Comparison of ENCODE assay signal across 23 cellular contexts in the genomic region with DNA sequence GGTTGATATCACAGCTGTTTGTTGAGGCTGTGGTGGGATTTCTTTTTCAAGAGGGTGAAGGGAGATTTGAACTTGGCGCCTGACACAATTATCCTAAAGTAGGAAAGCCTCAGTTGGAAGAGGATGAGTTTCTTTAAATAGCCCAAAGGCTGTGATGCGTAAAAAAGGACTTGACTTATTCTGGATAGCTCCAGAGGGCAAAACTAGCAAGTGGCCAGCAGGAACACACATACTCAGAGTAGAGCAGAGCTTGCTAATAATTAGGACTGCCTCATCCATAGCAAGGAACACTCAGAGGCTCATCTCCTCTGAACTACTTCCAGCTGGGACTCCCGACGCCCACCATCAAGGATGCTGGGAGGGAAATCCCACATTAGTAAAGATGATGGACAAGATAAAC.
DNase-seq lines count a peak whose midpoint lies in the region; ATAC-seq, FAIRE-seq and TF ChIP-seq lines count a peak whose summit lies in the region.
"Had no signal": no experiment of that assay in that cellular context is flagged by ENCODE, and none has a peak within 500 bp of the region (broad histone marks: within the 10 kb centered on the region; RNA-seq: fewer than 3 reads in every experiment).

No MANE protein-coding gene starts in this region.

- H2BK12ac ChIP-seq in mesenchymal stem cell (ENCODE audit: low read length in 2 of 2) = no peak overlapping the region

- no peaks in the 10 kb centered on the region for H3K36me3 Mint-ChIP-seq in MCF 10A (ENCODE audit: insufficient read depth, unreplicated experiment)
- H3K36me3 Mint-ChIP-seq in type B pancreatic cell = peaks cover 8% of the 10 kb centered on the region
- H3K36me3 Mint-ChIP-seq in glutamatergic neuron (ENCODE audit: unreplicated experiment) = peaks cover 3% of the 10 kb centered on the region
- H3K36me3 Mint-ChIP-seq in activated CD8-positive, alpha-beta T cell treated with anti-CD3 and anti-CD28 coated beads, Interleukin-2, amount 10 ng/mL, durations not matched to agents 7 days and 5 days (ENCODE audit: low read depth) = peaks cover 3% of the 10 kb centered on the region
- H3K36me3 Mint-ChIP-seq: activated naive CD4-positive, alpha-beta T cell treated with anti-CD3 and anti-CD28 coated beads, Interleukin-2, amount 50 U/mL, for 72 hours; naive thymus-derived CD8-positive, alpha-beta T cell had no signal

- no peak overlapping the region for H2AFZ ChIP-seq in mesenchymal stem cell (ENCODE audit: low read depth, low read length)

- no peak overlapping the region for H4K8ac ChIP-seq in mesenchymal stem cell (ENCODE audit: low read length)

- no peaks in the 10 kb centered on the region for H3K9me3 ChIP-seq in breast epithelium
- H3K9me3 ChIP-seq in heart right ventricle = peaks cover 0 to 4% (median 0%) of the 10 kb centered on the region in 11 donors
- no peaks in the 10 kb centered on the region for H3K9me3 ChIP-seq in mesenchymal stem cell (ENCODE audit: control insufficient read depth, low read length)
- H3K9me3 ChIP-seq: ovary, sigmoid colon had no signal

- no TSS peak for BruUV-seq in MCF 10A (replicated peaks; lab: Mats Ljungman, UMichigan)

- no peak overlapping the region for H4K91ac ChIP-seq in mesenchymal stem cell (ENCODE audit: low read length)

- POLR2A ChIA-PET in MCF 10A (lab: Yijun Ruan, JAX) = interaction anchor here (0.7 kb wide), 1 partner anchor 1758 kb away, joined by 3 read pairs; no protein-coding TSS in a partner anchor
- POLR2A ChIA-PET in activated CD8-positive, alpha-beta T cell treated with anti-CD3 and anti-CD28 coated beads, Interleukin-2, amount 10 ng/mL, durations not matched to agents 7 days and 5 days (lab: Charles Lee) = no interaction called here

- DNase-seq in breast epithelium (ENCODE audit: low spot score in 2 of 2) (no peak), MCF 10A (ENCODE audit: unreplicated experiment) (no peak), heart right ventricle (no peak), mesenchymal stem cell (peak; percentile 37), type B pancreatic cell (ENCODE audit: extremely low spot score, unreplicated experiment) (no peak), glutamatergic neuron (no peak), RCC 7860 (ENCODE audit: low spot score) (no peak)
- DNase-seq in activated CD8-positive, alpha-beta T cell treated with anti-CD3 and anti-CD28 coated beads, Interleukin-2, amount 10 ng/mL, durations not matched to agents 7 days and 5 days = no peak
- DNase-seq: anterior cingulate cortex; central memory CD4-positive, alpha-beta T cell; COR-L47; MM.1S; naive thymus-derived CD8-positive, alpha-beta T cell; NCI-H1417 treated with DMSO at 0.1 percent for 48 hours; NCI-H446; OCI-M1; SHP77; sigmoid colon; stimulated activated CD4-positive, alpha-beta T cell treated with anti-CD3 and anti-CD28 coated beads, Interleukin-15, amount 100 ng/mL, for 24 hours; WERI-Rb-1 had no signal

- WGBS in heart right ventricle, 2 donors = 76 to 77% methylated on average over 4 of the region's 4 CpGs
- 93% methylated on average over 4 of the region's 4 CpGs for WGBS in mesenchymal stem cell

- no peak overlapping the region for H3K4me2 ChIP-seq in mesenchymal stem cell (ENCODE audit: low read length, poor library complexity, severe bottlenecking)

- H3K27ac Mint-ChIP-seq in MCF 10A (ENCODE audit: low read depth, unreplicated experiment) = no peak overlapping the region
- H3K27ac Mint-ChIP-seq in type B pancreatic cell = peak overlapping the region; percentile 6
- H3K27ac Mint-ChIP-seq in glutamatergic neuron (ENCODE audit: unreplicated experiment) = no peak overlapping the region
- H3K27ac Mint-ChIP-seq in activated CD8-positive, alpha-beta T cell treated with anti-CD3 and anti-CD28 coated beads, Interleukin-2, amount 10 ng/mL, durations not matched to agents 7 days and 5 days = no peak overlapping the region
- H3K27ac Mint-ChIP-seq: activated naive CD4-positive, alpha-beta T cell treated with anti-CD3 and anti-CD28 coated beads, Interleukin-2, amount 50 U/mL, for 72 hours; activated T-helper 1 cell treated with anti-CD3 and anti-CD28 coated beads, Interleukin-12 subunit alpha, Interleukin-12 subunit beta, Interleukin-2, Interleukin-4 antibody, amounts not matched to agents 30 ng/mL and 10 ng/mL and 1 ng/mL, durations not matched to agents 14 hours and 24 hours and 36 hours had no signal

- H3K36me3 ChIP-seq in breast epithelium (no peaks in the 10 kb centered on the region), heart right ventricle (no peaks in the 10 kb centered on the region), mesenchymal stem cell (ENCODE audit: control insufficient read depth in 1 of 2, insufficient read depth in 2 of 2, low read depth in 1 of 2, low read length in 2 of 2) (peaks cover 0 to 12% of the 10 kb centered on the region in 2 experiments)
- H3K36me3 ChIP-seq: ovary, sigmoid colon, WERI-Rb-1 had no signal

- peaks cover 17% of the 10 kb centered on the region for H3K79me1 ChIP-seq in mesenchymal stem cell (replicated peaks; ENCODE audit: low read length, poor library complexity, severe bottlenecking)

- no peak overlapping the region for H2BK15ac ChIP-seq in mesenchymal stem cell (ENCODE audit: low read depth, poor library complexity, severe bottlenecking)

- intact Hi-C loops in breast epithelium (cut with DNase I; ENCODE audit: low total_unique reads) = no loop called here
- intact Hi-C loops in MCF 10A (cut with micrococcal nuclease) = no loop called here
- intact Hi-C loops in heart right ventricle (cut with DNase I) = no loop called here

- TF ChIP-seq CTCF in breast epithelium (IDR thresholded peaks at IDR 0.05) = no peak
- TF ChIP-seq CTCF in MCF 10A (IDR thresholded peaks at IDR 0.05; ENCODE audit: unreplicated experiment) = no peak
- TF ChIP-seq CTCF in heart right ventricle (IDR thresholded peaks at IDR 0.05) = no peak
- TF ChIP-seq CTCF in type B pancreatic cell (conservative IDR thresholded peaks at IDR 0.05) = no peak
- no peak for TF ChIP-seq CTCF in glutamatergic neuron (IDR thresholded peaks at IDR 0.05; ENCODE audit: partially characterized antibody, unreplicated experiment)

- H2AK5ac ChIP-seq in mesenchymal stem cell (ENCODE audit: low read length, severe bottlenecking) = no peak overlapping the region

- CTCF ChIA-PET in MCF 10A (lab: Yijun Ruan, JAX) = interaction anchor here (0.6 to 1.3 kb wide), 2 partner anchors 10 to 400 kb away, joined by 3 to 4 read pairs; no protein-coding TSS in a partner anchor
- CTCF ChIA-PET in activated CD8-positive, alpha-beta T cell treated with anti-CD3 and anti-CD28 coated beads, Interleukin-2, amount 10 ng/mL, durations not matched to agents 7 days and 5 days (lab: Charles Lee) = no interaction called here

- no peak overlapping the region for H2BK120ac ChIP-seq in mesenchymal stem cell (ENCODE audit: low read depth, low read length)

- no peak overlapping the region for H3K14ac ChIP-seq in mesenchymal stem cell (ENCODE audit: low read length in 2 of 2)

- H3K4me3 ChIP-seq in breast epithelium = no peak overlapping the region
- H3K4me3 ChIP-seq in heart right ventricle = no peak overlapping the region
- H3K4me3 ChIP-seq in mesenchymal stem cell (ENCODE audit: insufficient read depth in 1 of 2, low read depth in 1 of 2, low read length in 2 of 2) = no peak overlapping the region
- H3K4me3 ChIP-seq: ovary, sigmoid colon had no signal

- FAIRE-seq in RCC 7860 (lab: Jason Lieb, UNC) = no peak

- H2BK5ac ChIP-seq in mesenchymal stem cell (ENCODE audit: low read depth, low read length, poor library complexity, severe bottlenecking) = no peak overlapping the region

- H3K4me1 ChIP-seq in breast epithelium (no peaks in the 10 kb centered on the region), heart right ventricle (peaks cover 0 to 55% (median 21%) of the 10 kb centered on the region in 9 donors), mesenchymal stem cell (ENCODE audit: control insufficient read depth, insufficient read depth, low read depth, low read length) (peaks cover 8% of the 10 kb centered on the region)
- H3K4me1 ChIP-seq: sigmoid colon had no signal

- peaks cover 5% of the 10 kb centered on the region for H3K9me3 Mint-ChIP-seq in MCF 10A (ENCODE audit: unreplicated experiment)
- H3K9me3 Mint-ChIP-seq in type B pancreatic cell = no peaks in the 10 kb centered on the region
- H3K9me3 Mint-ChIP-seq in glutamatergic neuron (ENCODE audit: unreplicated experiment) = peaks cover 2% of the 10 kb centered on the region
- no peaks in the 10 kb centered on the region for H3K9me3 Mint-ChIP-seq in activated CD8-positive, alpha-beta T cell treated with anti-CD3 and anti-CD28 coated beads, Interleukin-2, amount 10 ng/mL, durations not matched to agents 7 days and 5 days (ENCODE audit: insufficient read depth)

- no peak overlapping the region for H3K4ac ChIP-seq in mesenchymal stem cell (ENCODE audit: low read depth in 1 of 2, low read length in 2 of 2)

- peak in 5 of 8 donors; percentile 36 to 47 (median 39) for ATAC-seq in heart right ventricle
- ATAC-seq in activated CD8-positive, alpha-beta T cell treated with anti-CD3 and anti-CD28 coated beads, Interleukin-2, amount 10 ng/mL, durations not matched to agents 7 days and 5 days = no peak
- ATAC-seq: activated naive CD4-positive, alpha-beta T cell treated with anti-CD3 and anti-CD28 coated beads, Interleukin-2, amount 50 U/mL, for 72 hours; naive thymus-derived CD8-positive, alpha-beta T cell had no signal

- H3K9ac ChIP-seq in mesenchymal stem cell (ENCODE audit: low read length) = no peak overlapping the region

- peak overlapping the region; percentile 50 to 54 for H3K27ac ChIP-seq in breast epithelium
- peak overlapping the region in 1 of 10 donors; percentile 13 for H3K27ac ChIP-seq in heart right ventricle
- no peak overlapping the region for H3K27ac ChIP-seq in mesenchymal stem cell (ENCODE audit: low read length, poor library complexity, severe bottlenecking)
- H3K27ac ChIP-seq: sigmoid colon, WERI-Rb-1 had no signal

- H3K23ac ChIP-seq in mesenchymal stem cell (ENCODE audit: low read length in 2 of 2) = no peak overlapping the region

- no peak overlapping the region for H3K18ac ChIP-seq in mesenchymal stem cell (ENCODE audit: low read depth in 1 of 2, low read length in 2 of 2)

- TF ChIP-seq POLR2A in breast epithelium (IDR thresholded peaks at IDR 0.05) = no peak

- H3K27me3 ChIP-seq in breast epithelium = no peaks in the 10 kb centered on the region
- no peaks in the 10 kb centered on the region for H3K27me3 ChIP-seq in heart right ventricle
- peaks cover 0 to 16% of the 10 kb centered on the region in 2 experiments for H3K27me3 ChIP-seq in mesenchymal stem cell (ENCODE audit: control insufficient read depth in 1 of 2, insufficient read depth in 1 of 2, low read length in 2 of 2)
- H3K27me3 ChIP-seq: ovary, sigmoid colon had no signal

- no peaks in the 10 kb centered on the region for H3K27me3 Mint-ChIP-seq in MCF 10A (ENCODE audit: insufficient read depth, unreplicated experiment)
- peaks cover 9% of the 10 kb centered on the region for H3K27me3 Mint-ChIP-seq in type B pancreatic cell
- no peaks in the 10 kb centered on the region for H3K27me3 Mint-ChIP-seq in glutamatergic neuron (ENCODE audit: unreplicated experiment)
- peaks cover 25% of the 10 kb centered on the region for H3K27me3 Mint-ChIP-seq in activated CD8-positive, alpha-beta T cell treated with anti-CD3 and anti-CD28 coated beads, Interleukin-2, amount 10 ng/mL, durations not matched to agents 7 days and 5 days (ENCODE audit: low read depth)

- H3K4me3 Mint-ChIP-seq in MCF 10A (ENCODE audit: unreplicated experiment) = no peak overlapping the region
- no peak overlapping the region for H3K4me3 Mint-ChIP-seq in type B pancreatic cell
- H3K4me3 Mint-ChIP-seq in glutamatergic neuron (ENCODE audit: unreplicated experiment) = no peak overlapping the region
- no peak overlapping the region for H3K4me3 Mint-ChIP-seq in activated CD8-positive, alpha-beta T cell treated with anti-CD3 and anti-CD28 coated beads, Interleukin-2, amount 10 ng/mL, durations not matched to agents 7 days and 5 days
- H3K4me3 Mint-ChIP-seq: activated T-helper 1 cell treated with anti-CD3 and anti-CD28 coated beads, Interleukin-12 subunit alpha, Interleukin-12 subunit beta, Interleukin-2, Interleukin-4 antibody, amounts not matched to agents 30 ng/mL and 10 ng/mL and 1 ng/mL, durations not matched to agents 14 hours and 24 hours and 36 hours; naive thymus-derived CD8-positive, alpha-beta T cell had no signal

- no peaks in the 10 kb centered on the region for H3K4me1 Mint-ChIP-seq in MCF 10A (ENCODE audit: insufficient read depth, unreplicated experiment)
- H3K4me1 Mint-ChIP-seq in type B pancreatic cell (ENCODE audit: unreplicated experiment) = peaks cover 14% of the 10 kb centered on the region
- H3K4me1 Mint-ChIP-seq in glutamatergic neuron (ENCODE audit: low read depth, unreplicated experiment) = peaks cover 24% of the 10 kb centered on the region
- H3K4me1 Mint-ChIP-seq in activated CD8-positive, alpha-beta T cell treated with anti-CD3 and anti-CD28 coated beads, Interleukin-2, amount 10 ng/mL, durations not matched to agents 7 days and 5 days (ENCODE audit: low read depth) = peaks cover 23% of the 10 kb centered on the region
